10 cellular contexts compared by ENCODE assay signal in genomic region chr6:38110407-38111025, GRCh38.
DNase-seq lines count a peak whose midpoint lies in the region; TF ChIP-seq lines count a peak whose summit lies in the region.
"Had no signal": no experiment of that assay in that cellular context is flagged by ENCODE, and none has a peak within 500 bp of the region (broad histone marks: within the 10 kb centered on the region; RNA-seq: fewer than 3 reads in every experiment).

No MANE protein-coding gene starts in this region.

- peak overlapping the region; percentile 70 for H3K27ac Mint-ChIP-seq in progenitor cell of endocrine pancreas
- H3K27ac Mint-ChIP-seq: neural progenitor cell had no signal

- TF ChIP-seq CTCF in epithelial cell of esophagus (IDR thresholded peaks at IDR 0.05; ENCODE audit: insufficient read depth, low read depth, low read length, missing control alignments) (no peak), progenitor cell of endocrine pancreas (IDR thresholded peaks at IDR 0.05; ENCODE audit: unreplicated experiment) (no peak)

- no peaks in the 10 kb centered on the region for H3K27me3 Mint-ChIP-seq in progenitor cell of endocrine pancreas

- no peaks in the 10 kb centered on the region for H3K9me3 Mint-ChIP-seq in progenitor cell of endocrine pancreas (ENCODE audit: low read depth)
- H3K9me3 Mint-ChIP-seq: neural progenitor cell had no signal

- peaks cover 10% of the 10 kb centered on the region for H3K36me3 Mint-ChIP-seq in progenitor cell of endocrine pancreas (ENCODE audit: insufficient read depth)

- H3K4me3 ChIP-seq in epithelial cell of esophagus (ENCODE audit: low read length): no peak overlapping the region
- H3K4me3 ChIP-seq: neural progenitor cell, thoracic aorta had no signal

- peaks cover 40% of the 10 kb centered on the region for H3K4me1 Mint-ChIP-seq in progenitor cell of endocrine pancreas (ENCODE audit: low read depth)

- H3K4me3 Mint-ChIP-seq in progenitor cell of endocrine pancreas (ENCODE audit: low read depth): no peak overlapping the region
- H3K4me3 Mint-ChIP-seq: neural progenitor cell had no signal

- DNase-seq in NCI-H2107 treated with DMSO at 0.1 percent for 48 hours (lab: John Stamatoyannopoulos, UW; ENCODE audit: unreplicated experiment): peak; percentile 42
- DNase-seq in NCI-H2107 (lab: John Stamatoyannopoulos, UW): no peak
- peak; percentile 68 for DNase-seq in NCI-H2171 (lab: John Stamatoyannopoulos, UW)
- peak; percentile 24 for DNase-seq in epithelial cell of esophagus (ENCODE audit: low read depth)
- no peak for DNase-seq in progenitor cell of endocrine pancreas (ENCODE audit: low spot score, unreplicated experiment)
- no peak for DNase-seq in NK-92 (lab: John Stamatoyannopoulos, UW; ENCODE audit: unreplicated experiment)
- no peak for DNase-seq in stimulated activated naive CD4-positive, alpha-beta T cell (lab: John Stamatoyannopoulos, UW)
- no peak for DNase-seq in DMS114 treated with DMSO at 0.1 percent for 48 hours (lab: John Stamatoyannopoulos, UW; ENCODE audit: unreplicated experiment)

Comparison
In these comparisons a context has a peak if more than half of its experiments do, and no peak if none do; other contexts are left out.
1. DNase-seq: peak in NCI-H2107 treated with DMSO at 0.1 percent for 48 hours (single experiment), NCI-H2171 (single experiment) and epithelial cell of esophagus (single experiment); none in NCI-H2107 (single experiment), progenitor cell of endocrine pancreas (single experiment), NK-92 (single experiment), stimulated activated naive CD4-positive, alpha-beta T cell (0 of 6) and DMS114 treated with DMSO at 0.1 percent for 48 hours (single experiment).